Comparison of ENCODE assay signal across 1 cellular context in genomic region chr12:89227774-89228173, GRCh38.
TF ChIP-seq lines count a peak whose summit lies in the region.

No MANE protein-coding gene starts in this region.

TF ChIP-seq in HCT116, 20 proteins besides CTCF, POLR2A, EP300 and RAD21:
- TF ChIP-seq ZFX (IDR thresholded peaks at IDR 0.05) (no peak), ZBTB33 (IDR thresholded peaks at IDR 0.05; ENCODE audit: extremely low read depth, insufficient replicate concordance, low read length) (no peak), EGR1 (IDR thresholded peaks at IDR 0.05; ENCODE audit: low read depth) (no peak)
TF ChIP-seq in HCT116: peak in this region for 0.
